ENCODE assay signal across 8 cellular contexts in genomic region chr19:1131718-1132552, GRCh38. TPM values are rescaled to one million over a fixed set of nuclear protein-coding genes. Genes with fewer than 3 reads are reported as not detected.
DNase-seq lines count a peak whose midpoint lies in the region; ATAC-seq and TF ChIP-seq lines count a peak whose summit lies in the region.

No MANE protein-coding gene starts in this region.

- H3K27ac ChIP-seq in angular gyrus (ENCODE audit: low read depth, low read length) (peak overlapping the region; percentile 48), hepatocyte (peak overlapping the region; percentile 95), SK-N-SH (ENCODE audit: low read depth in 2 of 2, low read length in 1 of 2) (no peak overlapping the region)

- CTCF ChIA-PET in SK-N-SH (lab: Yijun Ruan, JAX): interaction anchor here (1.0 to 1.2 kb wide), 2 partner anchors 62 to 91 kb away, joined by 3 read pairs; no protein-coding TSS in a partner anchor

- H3K9me3 ChIP-seq in hepatocyte (ENCODE audit: low read depth) (no peaks in the 10 kb centered on the region), SK-N-SH (no peaks in the 10 kb centered on the region)

- no peak overlapping the region for H3K9ac ChIP-seq in SK-N-SH

- POLR2A ChIA-PET in SK-N-SH (lab: Yijun Ruan, JAX): interaction anchor here (1.0 kb wide), 1 partner anchor 104 kb away, joined by 3 read pairs; no protein-coding TSS in a partner anchor

- no peak for TF ChIP-seq RAD21 in SK-N-SH (IDR thresholded peaks at IDR 0.05; ENCODE audit: low read length)

- peaks cover 22% of the 10 kb centered on the region for H3K4me1 ChIP-seq in hepatocyte (ENCODE audit: insufficient read depth)
- H3K4me1 ChIP-seq in SK-N-SH (ENCODE audit: control insufficient read depth in 1 of 2, insufficient read depth in 2 of 2, low read depth in 1 of 2, low read length in 1 of 2): no peaks in the 10 kb centered on the region

- H4K20me1 ChIP-seq in hepatocyte (ENCODE audit: insufficient read depth, poor library complexity, severe bottlenecking) (peaks cover 12% of the 10 kb centered on the region), SK-N-SH (ENCODE audit: insufficient read depth) (0 out of 2 replicates have a peak, but pooled peaks cover 4% of the 10 kb centered on the region)

- H3K79me2 ChIP-seq in hepatocyte (peaks cover 36% of the 10 kb centered on the region), SK-N-SH (ENCODE audit: insufficient read depth) (peaks cover 13% of the 10 kb centered on the region)

- WGBS in hepatocyte (ENCODE audit: low lambda C conversion rate, missing lambda C conversion rate): 12% methylated on average over 42 of the region's 64 CpGs
- 91% methylated on average over 23 of the region's 64 CpGs for WGBS in SK-N-SH (ENCODE audit: low lambda C conversion rate)

- peak overlapping the region; percentile 91 for H3K4me2 ChIP-seq in hepatocyte
- H3K4me2 ChIP-seq in SK-N-SH: no peak overlapping the region

- H3K36me3 ChIP-seq in hepatocyte (replicated peaks; ENCODE audit: insufficient read depth, low read depth): no peaks in the 10 kb centered on the region
- peaks cover 0 to 2% of the 10 kb centered on the region in 2 experiments for H3K36me3 ChIP-seq in SK-N-SH (replicated peaks in 1 of 2; ENCODE audit: control insufficient read depth in 1 of 2, insufficient read depth in 2 of 2, low read length in 1 of 2)

- ATAC-seq in GM18870 (IDR thresholded peaks at IDR 0.05; ENCODE audit: unreplicated experiment) (peak; percentile 34), HG03378 (IDR thresholded peaks at IDR 0.05; ENCODE audit: unreplicated experiment) (peak; percentile 46), sciatic nerve (peak; percentile 78)

- DNase-seq in T-helper 2 cell (peak; percentile 64 to 92 (median 83)), hepatocyte (ENCODE audit: low spot score) (peak; percentile 93), sciatic nerve (ENCODE audit: low spot score) (peak; percentile 91), SK-N-SH (no peak), H4 (ENCODE audit: low spot score) (no peak)

- H3F3A ChIP-seq in SK-N-SH (replicated peaks; ENCODE audit: insufficient read depth): no peaks in the 10 kb centered on the region

- intact Hi-C loops in sciatic nerve (cut with DNase I): no loop called here

- H3K4me3 ChIP-seq in hepatocyte (peak overlapping the region; percentile 58), SK-N-SH (ENCODE audit: low read depth in 2 of 2, low read length in 1 of 2) (no peak overlapping the region)

- no peak for TF ChIP-seq EP300 in SK-N-SH (IDR thresholded peaks at IDR 0.05; ENCODE audit: borderline replicate concordance in 1 of 2, low read depth in 1 of 2, low read length in 1 of 2)

- H2AFZ ChIP-seq in hepatocyte (no peak overlapping the region), SK-N-SH (ENCODE audit: low read depth) (no peak overlapping the region)

- peak; percentile 8 for TF ChIP-seq CTCF in hepatocyte (IDR thresholded peaks at IDR 0.05; ENCODE audit: poor library complexity)
- no peak for TF ChIP-seq CTCF in SK-N-SH (IDR thresholded peaks at IDR 0.05)

- H3K27me3 ChIP-seq in hepatocyte (no peaks in the 10 kb centered on the region), SK-N-SH (ENCODE audit: insufficient read depth) (no peaks in the 10 kb centered on the region)

- H3K9me2 ChIP-seq in hepatocyte (replicated peaks; ENCODE audit: insufficient read depth): no peaks in the 10 kb centered on the region
- H3K9me2 ChIP-seq in SK-N-SH: no peaks in the 10 kb centered on the region

TF ChIP-seq in SK-N-SH, 30 proteins besides CTCF, POLR2A, EP300 and RAD21 (continues in another document):
- TF ChIP-seq MAX (IDR thresholded peaks at IDR 0.05; ENCODE audit: low read depth) (no peak), ZBTB33 (IDR thresholded peaks at IDR 0.05; ENCODE audit: borderline replicate concordance, low read depth) (no peak), GATA2 (CRISPR knock-in tag; IDR thresholded peaks at IDR 0.05) (no peak), IRF3 (IDR thresholded peaks at IDR 0.05; ENCODE audit: low read depth, low read length) (no peak), FOXJ3 (CRISPR knock-in tag; IDR thresholded peaks at IDR 0.05) (no peak), SIN3A (IDR thresholded peaks at IDR 0.05; ENCODE audit: borderline replicate concordance, low read depth, low read length) (no peak), USF1 (IDR thresholded peaks at IDR 0.05; ENCODE audit: borderline replicate concordance, low read depth) (no peak), USF2 (IDR thresholded peaks at IDR 0.05; ENCODE audit: borderline replicate concordance, low read depth, low read length) (no peak), MXI1 (IDR thresholded peaks at IDR 0.05; ENCODE audit: low read depth, low read length) (no peak)

RNA-seq across cellular contexts. Expression of gene GPX4, which starts 28.1 kb away (rescaled TPM):
- total RNA-seq in hepatocyte: 524 and 539 TPM in 2 replicates
- polyA plus RNA-seq in hepatocyte: 729 and 735 TPM in 2 replicates
- total RNA-seq in sciatic nerve: 239 TPM
- 566 and 925 TPM in 2 replicates for polyA plus RNA-seq in SK-N-SH (2012; rRNA removed)
- polyA plus RNA-seq in SK-N-SH (2012; cell fraction: cytosol; rRNA removed): 591 and 700 TPM in 2 replicates
- 511 and 671 TPM in 2 replicates for polyA plus RNA-seq in SK-N-SH (2012; cell fraction: nucleus; rRNA removed)
- total RNA-seq in H4 (2014; rRNA removed; shearing (Covaris generic)): 470 and 493 TPM in 2 replicates

RNA-seq across cellular contexts. Expression of gene POLR2E, which starts 36.8 kb away (rescaled TPM):
- total RNA-seq in hepatocyte (126 and 170 TPM in 2 replicates), sciatic nerve (99.8 TPM)
- polyA plus RNA-seq in hepatocyte (326 and 328 TPM in 2 replicates), SK-N-SH (2012; rRNA removed) (238 and 283 TPM in 2 replicates)
- 143 and 208 TPM in 2 replicates for polyA plus RNA-seq in SK-N-SH (2012; cell fraction: cytosol; rRNA removed)
- 134 and 138 TPM in 2 replicates for polyA plus RNA-seq in SK-N-SH (2012; cell fraction: nucleus; rRNA removed)
- 237 and 244 TPM in 2 replicates for total RNA-seq in H4 (2014; rRNA removed; shearing (Covaris generic))

RNA-seq across cellular contexts. Expression of gene SBNO2, which starts 42.1 kb away (rescaled TPM):
- total RNA-seq in hepatocyte (15.2 and 15.6 TPM in 2 replicates), sciatic nerve (131 TPM)
- polyA plus RNA-seq in hepatocyte (12.7 and 16.2 TPM in 2 replicates), SK-N-SH (2012; rRNA removed) (15.7 and 18.3 TPM in 2 replicates)
- polyA plus RNA-seq in SK-N-SH (2012; cell fraction: cytosol; rRNA removed): 4.5 and 9.3 TPM in 2 replicates
- polyA plus RNA-seq in SK-N-SH (2012; cell fraction: nucleus; rRNA removed): 69.0 and 70.1 TPM in 2 replicates
- 8.6 and 14.8 TPM in 2 replicates for total RNA-seq in H4 (2014; rRNA removed; shearing (Covaris generic))

Comparison
In these comparisons a context has a peak if more than half of its experiments do, and no peak if none do; other contexts are left out.
1. DNase-seq: peak in T-helper 2 cell (5 of 5), hepatocyte (single experiment) and sciatic nerve (single experiment); none in SK-N-SH (single experiment) and H4 (single experiment).
2. H3K27ac ChIP-seq: peak in angular gyrus (single experiment) and hepatocyte (single experiment); none in SK-N-SH (0 of 2).
3. Peak in every context shown above with its lines, with median percentiles within 50 percentile points of each other: ATAC-seq.